In the genomic region with DNA sequence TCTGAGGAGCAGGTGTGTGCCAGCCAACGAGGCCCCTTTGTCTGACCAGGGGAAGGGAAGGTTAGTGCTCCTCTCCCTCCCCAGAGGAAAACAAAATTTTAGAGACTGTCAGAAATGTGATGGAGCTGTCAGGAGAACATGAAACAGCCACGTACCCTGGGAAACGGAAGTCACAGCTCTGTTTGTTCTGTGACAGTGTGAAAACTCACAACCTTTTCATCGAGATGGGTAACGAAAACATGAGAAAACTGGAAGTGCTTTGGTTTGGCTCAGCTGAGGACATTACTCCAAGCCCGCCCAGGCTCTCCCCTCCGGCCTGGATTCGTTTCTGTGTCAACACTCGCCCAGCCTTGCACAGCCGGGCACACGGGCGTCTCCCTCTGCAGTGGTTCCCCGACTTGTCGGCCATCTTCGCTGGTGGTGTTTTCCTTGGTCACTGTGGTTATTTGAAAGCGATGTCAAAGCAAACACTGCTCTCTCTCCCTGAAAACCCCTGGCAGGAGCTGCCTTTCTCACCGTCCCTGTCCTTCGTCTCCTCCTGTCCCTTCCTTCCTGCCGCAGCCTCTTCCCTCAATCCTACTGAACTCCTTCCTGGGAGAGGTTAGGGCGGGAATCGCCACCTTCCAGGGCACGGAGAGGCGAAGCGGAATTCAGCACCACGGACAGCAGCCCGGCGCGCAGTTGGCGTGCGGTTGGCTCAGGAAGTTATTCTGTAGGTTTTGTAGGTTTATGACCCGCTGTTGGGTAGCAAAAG, we compare ENCODE assay signal across 1 cellular context.
TF ChIP-seq lines count a peak whose summit lies in the region.

No MANE protein-coding gene starts in this region.

TF ChIP-seq in K562, 482 proteins besides CTCF, POLR2A, EP300 and RAD21 (continues in another document):
- TF ChIP-seq LCOR (CRISPR knock-in tag; IDR thresholded peaks at IDR 0.05) (0 out of 2 replicates have a peak, but pooled peaks have one; percentile 50), SIN3A (IDR thresholded peaks at IDR 0.05; ENCODE audit: borderline replicate concordance in 2 of 2, control insufficient read depth in 1 of 2, low read depth in 2 of 2, low read length in 2 of 2) (peak in 1 of 2 experiments; percentile 20; a peak in 1 of 4 replicates), NFE2 (IDR thresholded peaks at IDR 0.05; ENCODE audit: low read depth) (no peak), FOXP1 (CRISPR knock-in tag; IDR thresholded peaks at IDR 0.05) (peak; percentile 25; the same call in 1 of the 2 replicates), ZNF197 (CRISPR knock-in tag; IDR thresholded peaks at IDR 0.05; ENCODE audit: low read depth) (peak; percentile 66; the same call in 1 of the 2 replicates), EHMT2 (IDR thresholded peaks at IDR 0.05) (peak; percentile 99), ZNF212 (CRISPR knock-in tag; IDR thresholded peaks at IDR 0.05) (no peak), PHB2 (IDR thresholded peaks at IDR 0.05; ENCODE audit: low read depth) (no peak), HDAC2 (IDR thresholded peaks at IDR 0.05) (peak; percentile 88; the same call in 1 of the 2 replicates), ETV1 (tag; conservative IDR thresholded peaks at IDR 0.05; ENCODE audit: low read depth) (peak; percentile 24; the same call in 1 of the 2 replicates), ZNF766 (CRISPR knock-in tag; conservative IDR thresholded peaks at IDR 0.05) (peak; percentile 66; the same call in 1 of the 2 replicates), AFF4 (CRISPR knock-in tag; IDR thresholded peaks at IDR 0.05) (0 out of 2 replicates have a peak, but pooled peaks have one; percentile 51), ETV5 (CRISPR knock-in tag; IDR thresholded peaks at IDR 0.05; ENCODE audit: low read depth) (0 out of 2 replicates have a peak, but pooled peaks have one; percentile 48), NR1H2 (CRISPR knock-in tag; IDR thresholded peaks at IDR 0.05) (0 out of 2 replicates have a peak, but pooled peaks have one; percentile 39), JUND (IDR thresholded peaks at IDR 0.05; ENCODE audit: borderline replicate concordance, low read depth, low read length) (0 out of 2 replicates have a peak, but pooled peaks have one; percentile 6), JUND (tag; IDR thresholded peaks at IDR 0.05; ENCODE audit: borderline replicate concordance, low read depth, low read length) (no peak), CREM (IDR thresholded peaks at IDR 0.05; ENCODE audit: low read depth) (peak; percentile 34; the same call in 1 of the 2 replicates), HDAC1 (IDR thresholded peaks at IDR 0.05) (peak in 1 of 2 experiments; percentile 30; a peak in 1 of 4 replicates), PHB (CRISPR knock-in tag; IDR thresholded peaks at IDR 0.05) (no peak), DMBX1 (CRISPR knock-in tag; IDR thresholded peaks at IDR 0.05; ENCODE audit: borderline replicate concordance) (peak; percentile 54; the same call in 1 of the 2 replicates), XRCC5 (IDR thresholded peaks at IDR 0.05; ENCODE audit: low read depth, low read length) (0 out of 2 replicates have a peak, but pooled peaks have one; percentile 17), CREB1 (IDR thresholded peaks at IDR 0.05) (no peak), CREB1 (CRISPR knock-in tag; IDR thresholded peaks at IDR 0.05) (peak; percentile 41; the same call in 1 of the 2 replicates), MIER1 (IDR thresholded peaks at IDR 0.05; ENCODE audit: low read depth) (peak; percentile 98), ZBTB33 (CRISPR knock-in tag; IDR thresholded peaks at IDR 0.05) (no peak), CHCHD3 (CRISPR knock-in tag; IDR thresholded peaks at IDR 0.05) (no peak), ZNF740 (CRISPR knock-in tag; IDR thresholded peaks at IDR 0.05) (no peak), ZNF740 (tag; IDR thresholded peaks at IDR 0.05) (no peak), NCOA1 (IDR thresholded peaks at IDR 0.05; ENCODE audit: low read depth) (peak; percentile 57; the same call in 1 of the 2 replicates)
- TF ChIP-seq, protein P1, sequence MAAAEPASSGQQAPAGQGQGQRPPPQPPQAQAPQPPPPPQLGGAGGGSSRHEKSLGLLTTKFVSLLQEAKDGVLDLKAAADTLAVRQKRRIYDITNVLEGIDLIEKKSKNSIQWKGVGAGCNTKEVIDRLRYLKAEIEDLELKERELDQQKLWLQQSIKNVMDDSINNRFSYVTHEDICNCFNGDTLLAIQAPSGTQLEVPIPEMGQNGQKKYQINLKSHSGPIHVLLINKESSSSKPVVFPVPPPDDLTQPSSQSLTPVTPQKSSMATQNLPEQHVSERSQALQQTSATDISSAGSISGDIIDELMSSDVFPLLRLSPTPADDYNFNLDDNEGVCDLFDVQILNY (CRISPR knock-in tag; IDR thresholded peaks at IDR 0.05), result peak; percentile 80; the same call in 1 of the 2 replicates
- TF ChIP-seq, protein P2, sequence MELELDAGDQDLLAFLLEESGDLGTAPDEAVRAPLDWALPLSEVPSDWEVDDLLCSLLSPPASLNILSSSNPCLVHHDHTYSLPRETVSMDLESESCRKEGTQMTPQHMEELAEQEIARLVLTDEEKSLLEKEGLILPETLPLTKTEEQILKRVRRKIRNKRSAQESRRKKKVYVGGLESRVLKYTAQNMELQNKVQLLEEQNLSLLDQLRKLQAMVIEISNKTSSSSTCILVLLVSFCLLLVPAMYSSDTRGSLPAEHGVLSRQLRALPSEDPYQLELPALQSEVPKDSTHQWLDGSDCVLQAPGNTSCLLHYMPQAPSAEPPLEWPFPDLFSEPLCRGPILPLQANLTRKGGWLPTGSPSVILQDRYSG (tag; conservative IDR thresholded peaks at IDR 0.05; ENCODE audit: low read depth), result peak; percentile 72; the same call in 1 of the 2 replicates
- TF ChIP-seq, protein P3, sequence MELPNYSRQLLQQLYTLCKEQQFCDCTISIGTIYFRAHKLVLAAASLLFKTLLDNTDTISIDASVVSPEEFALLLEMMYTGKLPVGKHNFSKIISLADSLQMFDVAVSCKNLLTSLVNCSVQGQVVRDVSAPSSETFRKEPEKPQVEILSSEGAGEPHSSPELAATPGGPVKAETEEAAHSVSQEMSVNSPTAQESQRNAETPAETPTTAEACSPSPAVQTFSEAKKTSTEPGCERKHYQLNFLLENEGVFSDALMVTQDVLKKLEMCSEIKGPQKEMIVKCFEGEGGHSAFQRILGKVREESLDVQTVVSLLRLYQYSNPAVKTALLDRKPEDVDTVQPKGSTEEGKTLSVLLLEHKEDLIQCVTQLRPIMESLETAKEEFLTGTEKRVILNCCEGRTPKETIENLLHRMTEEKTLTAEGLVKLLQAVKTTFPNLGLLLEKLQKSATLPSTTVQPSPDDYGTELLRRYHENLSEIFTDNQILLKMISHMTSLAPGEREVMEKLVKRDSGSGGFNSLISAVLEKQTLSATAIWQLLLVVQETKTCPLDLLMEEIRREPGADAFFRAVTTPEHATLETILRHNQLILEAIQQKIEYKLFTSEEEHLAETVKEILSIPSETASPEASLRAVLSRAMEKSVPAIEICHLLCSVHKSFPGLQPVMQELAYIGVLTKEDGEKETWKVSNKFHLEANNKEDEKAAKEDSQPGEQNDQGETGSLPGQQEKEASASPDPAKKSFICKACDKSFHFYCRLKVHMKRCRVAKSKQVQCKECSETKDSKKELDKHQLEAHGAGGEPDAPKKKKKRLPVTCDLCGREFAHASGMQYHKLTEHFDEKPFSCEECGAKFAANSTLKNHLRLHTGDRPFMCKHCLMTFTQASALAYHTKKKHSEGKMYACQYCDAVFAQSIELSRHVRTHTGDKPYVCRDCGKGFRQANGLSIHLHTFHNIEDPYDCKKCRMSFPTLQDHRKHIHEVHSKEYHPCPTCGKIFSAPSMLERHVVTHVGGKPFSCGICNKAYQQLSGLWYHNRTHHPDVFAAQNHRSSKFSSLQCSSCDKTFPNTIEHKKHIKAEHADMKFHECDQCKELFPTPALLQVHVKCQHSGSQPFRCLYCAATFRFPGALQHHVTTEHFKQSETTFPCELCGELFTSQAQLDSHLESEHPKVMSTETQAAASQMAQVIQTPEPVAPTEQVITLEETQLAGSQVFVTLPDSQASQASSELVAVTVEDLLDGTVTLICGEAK (IDR thresholded peaks at IDR 0.05), result peak; percentile 38; the same call in 1 of the 2 replicates
- TF ChIP-seq, protein P3 (CRISPR knock-in tag; IDR thresholded peaks at IDR 0.05), result no peak
